Comparison of ENCODE assay signal across 2 cellular contexts in genomic region chr12:84128117-84128991, GRCh38.
TF ChIP-seq lines count a peak whose summit lies in the region.

No MANE protein-coding gene starts in this region.

TF ChIP-seq in HepG2, 621 proteins besides CTCF, POLR2A, EP300 and RAD21:
- TF ChIP-seq, protein P1, sequence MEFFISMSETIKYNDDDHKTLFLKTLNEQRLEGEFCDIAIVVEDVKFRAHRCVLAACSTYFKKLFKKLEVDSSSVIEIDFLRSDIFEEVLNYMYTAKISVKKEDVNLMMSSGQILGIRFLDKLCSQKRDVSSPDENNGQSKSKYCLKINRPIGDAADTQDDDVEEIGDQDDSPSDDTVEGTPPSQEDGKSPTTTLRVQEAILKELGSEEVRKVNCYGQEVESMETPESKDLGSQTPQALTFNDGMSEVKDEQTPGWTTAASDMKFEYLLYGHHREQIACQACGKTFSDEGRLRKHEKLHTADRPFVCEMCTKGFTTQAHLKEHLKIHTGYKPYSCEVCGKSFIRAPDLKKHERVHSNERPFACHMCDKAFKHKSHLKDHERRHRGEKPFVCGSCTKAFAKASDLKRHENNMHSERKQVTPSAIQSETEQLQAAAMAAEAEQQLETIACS (CRISPR knock-in tag; IDR thresholded peaks at IDR 0.05), result no peak
- TF ChIP-seq ZNF44 (CRISPR knock-in tag; IDR thresholded peaks at IDR 0.05), result no peak

TF ChIP-seq in GM12878, 131 proteins besides CTCF, POLR2A, EP300 and RAD21 (continued from another document):
- TF ChIP-seq IRF5 (IDR thresholded peaks at IDR 0.05; ENCODE audit: borderline replicate concordance) (no peak), SPI1 (IDR thresholded peaks at IDR 0.05; ENCODE audit: borderline replicate concordance, insufficient read depth, low read depth, low read length) (no peak), FOS (IDR thresholded peaks at IDR 0.05; ENCODE audit: borderline replicate concordance, extremely low read depth, insufficient read length) (no peak)
